Comparison of ENCODE assay signal across 8 cellular contexts in the genomic region with DNA sequence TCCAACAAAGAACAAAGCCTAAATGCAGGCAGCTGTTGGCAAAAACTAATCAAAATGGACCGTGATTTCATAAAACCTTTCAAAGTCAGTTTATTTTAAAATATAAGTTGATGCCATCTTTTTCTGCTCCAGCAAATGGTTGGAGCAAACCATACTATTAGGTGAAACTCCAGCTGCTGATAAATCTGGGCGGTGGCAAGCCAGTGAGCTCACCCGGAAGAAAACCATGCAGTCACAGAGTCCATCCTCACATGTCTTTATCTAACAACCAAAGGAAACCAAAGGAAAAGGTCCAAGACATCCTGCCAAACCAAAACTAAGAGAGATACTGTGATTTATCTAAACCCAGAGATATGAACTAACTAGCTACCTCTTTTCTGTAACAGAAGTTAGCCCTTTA.
A peak's percentile ranks its signal among the peaks of the same experiment; 100 is the strongest.
DNase-seq lines count a peak whose midpoint lies in the region; ATAC-seq and TF ChIP-seq lines count a peak whose summit lies in the region.
"Had no signal": no experiment of that assay in that cellular context is flagged by ENCODE, and none has a peak within 500 bp of the region (broad histone marks: within the 10 kb centered on the region; RNA-seq: fewer than 3 reads in every experiment).

No MANE protein-coding gene starts in this region.

- intact Hi-C loops in left ventricle myocardium inferior (cut with micrococcal nuclease) (no loop called here), posterior cingulate gyrus (cut with DNase I) (no loop called here)

- DNase-seq in LHCN-M2 (ENCODE audit: low read depth) (peak; percentile 66), left ventricle myocardium inferior (no peak), hepatic stellate cell (ENCODE audit: low spot score) (no peak), posterior cingulate gyrus (no peak), nucleus accumbens (lab: John Stamatoyannopoulos, UW) (no peak)
- DNase-seq: NCI-H1417 treated with DMSO at 0.1 percent for 48 hours had no signal

- H3K27ac ChIP-seq in left ventricle myocardium inferior (replicated peaks) = peak overlapping the region; percentile 73

- H3K36me3 ChIP-seq in left ventricle myocardium inferior = no peaks in the 10 kb centered on the region

- H3K27me3 ChIP-seq in left ventricle myocardium inferior (ENCODE audit: low read depth) = no peaks in the 10 kb centered on the region

- H3K27ac Mint-ChIP-seq in activated naive CD8-positive, alpha-beta T cell = peak overlapping the region; percentile 81
- peak overlapping the region; percentile 92 for H3K27ac Mint-ChIP-seq in stimulated activated memory B cell treated with anti-CD40 and anti-IgM and Interleukin-4, amounts not matched to agents 10 μg/mL and 1 μg/mL and 100 μg/mL, for 72 hours

- no peaks in the 10 kb centered on the region for H3K9me3 ChIP-seq in left ventricle myocardium inferior (replicated peaks)

- H3K4me1 Mint-ChIP-seq in activated naive CD8-positive, alpha-beta T cell (ENCODE audit: low read depth) = peaks cover 89% of the 10 kb centered on the region
- peaks cover 80% of the 10 kb centered on the region for H3K4me1 Mint-ChIP-seq in stimulated activated memory B cell treated with anti-CD40 and anti-IgM and Interleukin-4, amounts not matched to agents 10 μg/mL and 1 μg/mL and 100 μg/mL, for 72 hours

- H3K9me3 Mint-ChIP-seq in activated naive CD8-positive, alpha-beta T cell (ENCODE audit: low read depth) = no peaks in the 10 kb centered on the region
- H3K9me3 Mint-ChIP-seq in stimulated activated memory B cell treated with anti-CD40 and anti-IgM and Interleukin-4, amounts not matched to agents 10 μg/mL and 1 μg/mL and 100 μg/mL, for 72 hours = no peaks in the 10 kb centered on the region

- no peaks in the 10 kb centered on the region for H3K27me3 Mint-ChIP-seq in activated naive CD8-positive, alpha-beta T cell
- H3K27me3 Mint-ChIP-seq in stimulated activated memory B cell treated with anti-CD40 and anti-IgM and Interleukin-4, amounts not matched to agents 10 μg/mL and 1 μg/mL and 100 μg/mL, for 72 hours = no peaks in the 10 kb centered on the region

- peak overlapping the region; percentile 9 for H3K4me3 ChIP-seq in left ventricle myocardium inferior

- H3K4me3 Mint-ChIP-seq in activated naive CD8-positive, alpha-beta T cell = peak overlapping the region; percentile 78
- no peak overlapping the region for H3K4me3 Mint-ChIP-seq in stimulated activated memory B cell treated with anti-CD40 and anti-IgM and Interleukin-4, amounts not matched to agents 10 μg/mL and 1 μg/mL and 100 μg/mL, for 72 hours

- H3K4me1 ChIP-seq in left ventricle myocardium inferior = peaks cover 78% of the 10 kb centered on the region

- H3K36me3 Mint-ChIP-seq in activated naive CD8-positive, alpha-beta T cell = peaks cover 13% of the 10 kb centered on the region
- H3K36me3 Mint-ChIP-seq in stimulated activated memory B cell treated with anti-CD40 and anti-IgM and Interleukin-4, amounts not matched to agents 10 μg/mL and 1 μg/mL and 100 μg/mL, for 72 hours = peaks cover 21% of the 10 kb centered on the region

- ATAC-seq in stimulated activated memory B cell treated with anti-CD40 and anti-IgM and Interleukin-4, amounts not matched to agents 10 μg/mL and 1 μg/mL and 100 μg/mL, for 72 hours = no peak

- no peak for TF ChIP-seq CTCF in left ventricle myocardium inferior (IDR thresholded peaks at IDR 0.05; ENCODE audit: borderline replicate concordance)
